22 cellular contexts compared by ENCODE assay signal in the genomic region with DNA sequence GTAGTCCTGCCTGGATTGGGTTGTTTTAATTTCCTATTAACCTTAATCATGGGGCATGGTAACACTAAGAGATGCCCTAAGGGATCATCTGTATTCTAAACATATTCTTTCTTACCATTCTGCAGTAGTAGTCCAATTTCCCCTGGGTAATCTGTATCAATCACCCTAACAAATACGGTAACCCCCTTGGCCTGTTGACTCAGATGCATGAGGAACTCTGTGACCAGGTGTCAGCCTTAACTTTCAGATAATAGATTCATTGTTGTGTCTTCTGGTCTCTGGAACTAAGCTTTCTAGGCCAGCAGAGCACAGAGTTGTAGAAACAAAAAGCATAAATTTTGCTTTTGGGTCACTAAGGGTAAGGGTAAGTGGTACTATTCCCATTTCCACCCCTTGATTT. TPM values are rescaled to one million over a fixed set of nuclear protein-coding genes. Genes with fewer than 3 reads are reported as not detected.
A peak's percentile ranks its signal among the peaks of the same experiment; 100 is the strongest.
DNase-seq lines count a peak whose midpoint lies in the region; ATAC-seq and TF ChIP-seq lines count a peak whose summit lies in the region.
"Had no signal": no experiment of that assay in that cellular context is flagged by ENCODE, and none has a peak within 500 bp of the region (broad histone marks: within the 10 kb centered on the region; RNA-seq: fewer than 3 reads in every experiment).

No MANE protein-coding gene starts in this region.

- intact Hi-C loops in mammary epithelial cell (cut with micrococcal nuclease), result no loop called here
- intact Hi-C loops in MCF 10A (cut with micrococcal nuclease), result no loop called here

- H3K9me3 Mint-ChIP-seq in MCF 10A (ENCODE audit: unreplicated experiment), result no peaks in the 10 kb centered on the region
- peaks cover 1% of the 10 kb centered on the region for H3K9me3 Mint-ChIP-seq in memory B cell
- H3K9me3 Mint-ChIP-seq: GM23338 had no signal

- BruUV-seq in mammary epithelial cell (replicated peaks; lab: Mats Ljungman, UMichigan) (no TSS peak), MCF 10A (replicated peaks; lab: Mats Ljungman, UMichigan) (no TSS peak)

- ATAC-seq in HG02610 (IDR thresholded peaks at IDR 0.05; ENCODE audit: unreplicated experiment) (peak; percentile 55), memory B cell (ENCODE audit: low read depth) (peak; percentile 79), HG03521 (IDR thresholded peaks at IDR 0.05; ENCODE audit: unreplicated experiment) (no peak), HG03457 (IDR thresholded peaks at IDR 0.05; ENCODE audit: unreplicated experiment) (no peak)
- ATAC-seq: GM23338, K562 had no signal

- H3K27me3 Mint-ChIP-seq in MCF 10A (ENCODE audit: insufficient read depth, unreplicated experiment), result no peaks in the 10 kb centered on the region
- no peaks in the 10 kb centered on the region for H3K27me3 Mint-ChIP-seq in memory B cell

- H3K79me2 ChIP-seq in mammary epithelial cell (ENCODE audit: insufficient read depth, low read length), result no peaks in the 10 kb centered on the region

- POLR2A ChIA-PET in MCF 10A (lab: Yijun Ruan, JAX), result no interaction called here

- H3K27me3 ChIP-seq in mammary epithelial cell (ENCODE audit: insufficient read depth, low read length), result peaks cover under 1% of the 10 kb centered on the region

- no peak overlapping the region for H3K4me2 ChIP-seq in mammary epithelial cell (ENCODE audit: insufficient read depth, low read depth, low read length)
- H3K4me2 ChIP-seq: GM23338, SK-N-SH had no signal

- no peak overlapping the region for H2AFZ ChIP-seq in mammary epithelial cell (ENCODE audit: low read depth, low read length)
- H2AFZ ChIP-seq: GM23338 had no signal

- no peak overlapping the region for H3K4me3 Mint-ChIP-seq in MCF 10A (ENCODE audit: unreplicated experiment)
- no peak overlapping the region for H3K4me3 Mint-ChIP-seq in memory B cell
- H3K4me3 Mint-ChIP-seq: GM23338, H9 had no signal

- no peak overlapping the region for H3K27ac ChIP-seq in mammary epithelial cell (ENCODE audit: insufficient read depth, low read depth, low read length)
- H3K27ac ChIP-seq: 22Rv1 had no signal

- no peak overlapping the region for H3K4me3 ChIP-seq in mammary epithelial cell (replicated peaks in 1 of 3; ENCODE audit: insufficient read depth in 1 of 3, low read depth in 2 of 3, low read length in 3 of 3)
- H3K4me3 ChIP-seq: GM23338, K562 had no signal

- no peaks in the 10 kb centered on the region for H3K36me3 Mint-ChIP-seq in MCF 10A (ENCODE audit: insufficient read depth, unreplicated experiment)
- H3K36me3 Mint-ChIP-seq in memory B cell, result peaks cover 2% of the 10 kb centered on the region

- H3K9me3 ChIP-seq in mammary epithelial cell (replicated peaks; ENCODE audit: insufficient read depth, low read length), result no peaks in the 10 kb centered on the region
- H3K9me3 ChIP-seq: SK-N-SH had no signal

- H3K36me3 ChIP-seq in mammary epithelial cell (ENCODE audit: insufficient read depth, low read length), result no peaks in the 10 kb centered on the region

- H3K4me1 Mint-ChIP-seq in MCF 10A (ENCODE audit: insufficient read depth, unreplicated experiment) (peaks cover 5% of the 10 kb centered on the region), memory B cell (peaks cover 17% of the 10 kb centered on the region)
- H3K4me1 Mint-ChIP-seq: GM23338 had no signal

- H3K9ac ChIP-seq in mammary epithelial cell (ENCODE audit: insufficient read depth, low read length), result no peak overlapping the region
- H3K9ac ChIP-seq: SK-N-SH had no signal

- CTCF ChIA-PET in mammary epithelial cell (lab: Charles Lee; ENCODE audit: low non-redundant PET), result no interaction called here
- CTCF ChIA-PET in MCF 10A (lab: Yijun Ruan, JAX), result interaction anchor here (0.9 kb wide), 1 partner anchor 34 kb away, joined by 3 read pairs; no protein-coding TSS in a partner anchor

- TF ChIP-seq CTCF in mammary epithelial cell (conservative IDR thresholded peaks at IDR 0.05 in 1 of 2, IDR thresholded peaks at IDR 0.05 in 1 of 2; ENCODE audit: extremely low read depth in 1 of 2, insufficient read depth in 1 of 2, low read depth in 1 of 2, low read length in 2 of 2), result no peak
- TF ChIP-seq CTCF in MCF 10A (IDR thresholded peaks at IDR 0.05; ENCODE audit: unreplicated experiment), result no peak

- WGBS in mammary epithelial cell (ENCODE audit: low coverage, missing lambda C conversion rate), result 29% methylated on average over 1 of the region's 1 CpG

- no peaks in the 10 kb centered on the region for H4K20me1 ChIP-seq in mammary epithelial cell (ENCODE audit: insufficient read depth, low read length)

- in situ Hi-C loops in mammary epithelial cell (cut with MboI; ENCODE audit: low sequenced_read_pairs in 2 of 2), result no loop called here

- DNase-seq in mammary epithelial cell (peak; percentile 17), MCF 10A (ENCODE audit: unreplicated experiment) (no peak), memory B cell (ENCODE audit: low spot score in 2 of 2) (no peak), DMS53 treated with DMSO at 0.1 percent for 48 hours (lab: John Stamatoyannopoulos, UW; ENCODE audit: unreplicated experiment) (no peak)
- DNase-seq: Calu3, H9, Kasumi-1, MV-4-11, NCI-H1105, NCI-H1436 treated with DMSO at 0.1 percent for 48 hours, NCI-H187 treated with DMSO at 0.1 percent for 48 hours, NCI-H2171 treated with DMSO at 0.1 percent for 48 hours, NCI-H524, NCI-H748 treated with DMSO at 0.1 percent for 48 hours, SK-N-SH, SW 1271 had no signal

- H3K4me1 ChIP-seq in mammary epithelial cell (ENCODE audit: insufficient read depth, low read length), result no peaks in the 10 kb centered on the region

- dilution Hi-C loops in mammary epithelial cell (cut with HindIII; ENCODE audit: low sequenced_read_pairs), result no loop called here

- H3K27ac Mint-ChIP-seq in MCF 10A (ENCODE audit: low read depth, unreplicated experiment), result no peak overlapping the region
- no peak overlapping the region for H3K27ac Mint-ChIP-seq in memory B cell
- H3K27ac Mint-ChIP-seq: GM23338 had no signal

RNA-seq across cellular contexts. Expression of gene BANK1, which starts 13.1 kb away (rescaled TPM):
- total RNA-seq in mammary epithelial cell, result under 1 TPM in 1 of 2 donors, not detected in 1; 0.17 TPM
- polyA plus RNA-seq in mammary epithelial cell, result 0.07 TPM
- not detected for polyA minus RNA-seq in mammary epithelial cell
- total RNA-seq in MCF 10A (2022), result not detected in 2 replicates
- total RNA-seq: K562 had no signal
- polyA plus RNA-seq: K562, SK-N-SH had no signal

Comparison
In these comparisons a context has a peak if more than half of its experiments do, and no peak if none do; other contexts are left out.
1. ATAC-seq: peak in HG02610 (single experiment) and memory B cell (single experiment); none in HG03521 (single experiment) and HG03457 (single experiment).